Comparison of ENCODE assay signal across 8 cellular contexts in genomic region chr7:2508327-2509231, GRCh38. TPM values are rescaled to one million over a fixed set of nuclear protein-coding genes. Genes with fewer than 3 reads are reported as not detected.
DNase-seq lines count a peak whose midpoint lies in the region; ATAC-seq and TF ChIP-seq lines count a peak whose summit lies in the region.

No MANE protein-coding gene starts in this region.

- no peaks in the 10 kb centered on the region for H3K9me3 ChIP-seq in adipocyte (ENCODE audit: control insufficient read depth, low read length)
- H3K9me3 ChIP-seq in lower lobe of right lung = no peaks in the 10 kb centered on the region
- H3K9me3 ChIP-seq in transverse colon = no peaks in the 10 kb centered on the region
- H3K9me3 ChIP-seq in esophagus muscularis mucosa = no peaks in the 10 kb centered on the region

- no peak for TF ChIP-seq POLR2A in transverse colon (IDR thresholded peaks at IDR 0.05)
- TF ChIP-seq POLR2A in esophagus muscularis mucosa (IDR thresholded peaks at IDR 0.05; ENCODE audit: low read depth) = no peak

- H3K27me3 ChIP-seq in adipocyte (replicated peaks; ENCODE audit: control insufficient read depth, insufficient read depth, low read length) (no peaks in the 10 kb centered on the region), lower lobe of right lung (ENCODE audit: low read depth) (no peaks in the 10 kb centered on the region), transverse colon (no peaks in the 10 kb centered on the region), esophagus muscularis mucosa (peaks cover 0 to 2% (median 0%) of the 10 kb centered on the region in 4 donors)

- H3K36me3 ChIP-seq in adipocyte (ENCODE audit: control insufficient read depth, insufficient read depth, low read length, severe bottlenecking) (no peaks in the 10 kb centered on the region), lower lobe of right lung (no peaks in the 10 kb centered on the region), transverse colon (no peaks in the 10 kb centered on the region), esophagus muscularis mucosa (no peaks in the 10 kb centered on the region)

- ATAC-seq in HG03432 (IDR thresholded peaks at IDR 0.05; ENCODE audit: unreplicated experiment) (peak; percentile 62), lower lobe of right lung (peak; percentile 33 to 60)

- intact Hi-C loops in lower lobe of right lung (cut with DNase I) (no loop called here), transverse colon (cut with DNase I; ENCODE audit: low total_unique reads) (no loop called here), esophagus muscularis mucosa (cut with DNase I) (no loop called here)

- DNase-seq in GM04504 (ENCODE audit: low read depth) (peak; percentile 58), T-helper 1 cell (peak; percentile 62 to 87 (median 77)), adipocyte (ENCODE audit: low read depth) (peak; percentile 65), lower lobe of right lung (peak; percentile 86), transverse colon (peak; percentile 71), esophagus muscularis mucosa (ENCODE audit: extremely low spot score) (no peak), NCI-H774 (lab: John Stamatoyannopoulos, UW) (no peak)

- peak overlapping the region; percentile 19 for H3K4me3 ChIP-seq in adipocyte (ENCODE audit: low read length)
- peak overlapping the region; percentile 10 for H3K4me3 ChIP-seq in lower lobe of right lung
- no peak overlapping the region for H3K4me3 ChIP-seq in transverse colon
- H3K4me3 ChIP-seq in esophagus muscularis mucosa = no peak overlapping the region

- WGBS in transverse colon (ENCODE audit: low coverage in 1 of 2), 2 donors = 62% methylated on average over 43 of the region's 43 CpGs; no CpG with 5 or more reads in 1 of the 2 donors
- 68% methylated on average over 40 of the region's 43 CpGs for WGBS in esophagus muscularis mucosa

- TF ChIP-seq CTCF in lower lobe of right lung (IDR thresholded peaks at IDR 0.05) = no peak
- no peak for TF ChIP-seq CTCF in transverse colon (IDR thresholded peaks at IDR 0.05)
- TF ChIP-seq CTCF in esophagus muscularis mucosa (IDR thresholded peaks at IDR 0.05) = no peak

- H3K27ac ChIP-seq in lower lobe of right lung (peak overlapping the region; percentile 68), transverse colon (peak overlapping the region; percentile 20 to 65 (median 42)), esophagus muscularis mucosa (replicated peaks in 1 of 4) (peak overlapping the region in 2 of 4 donors; percentile 34 to 53)

- in situ Hi-C loops in transverse colon (cut with MboI; ENCODE audit: low pct_ligation_motif_present in 1 of 4, low pct_unique_long_range_greater_than_20kb in 1 of 4, low sequenced_read_pairs in 3 of 4) = no loop called here

- H3K4me1 ChIP-seq in adipocyte (ENCODE audit: control insufficient read depth, insufficient read depth, low read length) (peaks cover 17% of the 10 kb centered on the region), lower lobe of right lung (peaks cover 56% of the 10 kb centered on the region), transverse colon (peaks cover 15 to 37% (median 28%) of the 10 kb centered on the region in 4 donors), esophagus muscularis mucosa (peaks cover 45 to 57% (median 55%) of the 10 kb centered on the region in 4 donors)

- no peak overlapping the region for H3K9ac ChIP-seq in adipocyte (ENCODE audit: low read length)

- no peak for TF ChIP-seq EP300 in transverse colon (IDR thresholded peaks at IDR 0.05; ENCODE audit: low read depth)
- no peak for TF ChIP-seq EP300 in esophagus muscularis mucosa (IDR thresholded peaks at IDR 0.05)

RNA-seq across cellular contexts. Expression of gene LFNG, which starts 11.0 kb away (rescaled TPM):
- total RNA-seq in lower lobe of right lung = 42.6 TPM
- total RNA-seq in transverse colon = 100 to 1,000 TPM in 2 of 4 donors, 10 to 100 TPM in 2; 17.9 to 162 (median 80.6) TPM
- total RNA-seq in esophagus muscularis mucosa = 10 to 100 TPM in 1 of 4 donors, 1 to 10 TPM in 3; 6.1 to 10.7 (median 8.3) TPM

RNA-seq across cellular contexts. Expression of gene GRIFIN, which starts 32.4 kb away (rescaled TPM):
- not detected for total RNA-seq in lower lobe of right lung
- not detected for total RNA-seq in transverse colon
- not detected for total RNA-seq in esophagus muscularis mucosa

RNA-seq across cellular contexts. Expression of gene BRAT1, which starts 46.7 kb away (rescaled TPM):
- total RNA-seq in lower lobe of right lung (24.4 TPM), transverse colon (100 to 1,000 TPM in 1 of 4 donors, 10 to 100 TPM in 3; 31.7 to 120 (median 40.4) TPM), esophagus muscularis mucosa (10 to 100 TPM; 22.0 to 43.8 (median 32.7) TPM)

RNA-seq across cellular contexts. Expression of gene IQCE, which starts 50.2 kb away (rescaled TPM):
- 32.0 TPM for total RNA-seq in lower lobe of right lung
- 100 to 1,000 TPM in 1 of 4 donors, 10 to 100 TPM in 3; 27.2 to 187 (median 55.5) TPM for total RNA-seq in transverse colon
- total RNA-seq in esophagus muscularis mucosa = 10 to 100 TPM; 13.0 to 22.4 (median 18.0) TPM

Comparison
In these comparisons a context has a peak if more than half of its experiments do, and no peak if none do; other contexts are left out.
1. DNase-seq: peak in GM04504 (single experiment), T-helper 1 cell (5 of 5), adipocyte (single experiment), lower lobe of right lung (single experiment) and transverse colon (single experiment); none in esophagus muscularis mucosa (single experiment) and NCI-H774 (single experiment).
2. H3K4me3 ChIP-seq: peak in adipocyte (single experiment) and lower lobe of right lung (single experiment); none in transverse colon (0 of 4) and esophagus muscularis mucosa (0 of 4).